In genomic region chr11:62575156-62575555, GRCh38 we compare ENCODE assay signal across 2 cellular contexts.
TF ChIP-seq lines count a peak whose summit lies in the region.

No MANE protein-coding gene starts in this region.

TF ChIP-seq in GM12878, 131 proteins besides CTCF, POLR2A, EP300 and RAD21:
- 0 out of 2 replicates have a peak, but pooled peaks have one; percentile 1 for TF ChIP-seq RUNX3 (IDR thresholded peaks at IDR 0.05; ENCODE audit: low read length)
- no peak for TF ChIP-seq SMAD5 (IDR thresholded peaks at IDR 0.05; ENCODE audit: low read depth)
- TF ChIP-seq YY1 (IDR thresholded peaks at IDR 0.05; ENCODE audit: low read depth, low read length): no peak
- no peak for TF ChIP-seq MYC (IDR thresholded peaks at IDR 0.05; ENCODE audit: insufficient read depth, insufficient read length, insufficient replicate concordance, low read length, severe bottlenecking)

TF ChIP-seq in liver, 16 proteins besides CTCF, POLR2A, EP300 and RAD21:
- TF ChIP-seq TAF1 (conservative IDR thresholded peaks at IDR 0.05): no peak
